8 cellular contexts compared by ENCODE assay signal in genomic region chr3:105368575-105369500, GRCh38. TPM values are rescaled to one million over a fixed set of nuclear protein-coding genes. Genes with fewer than 3 reads are reported as not detected.
DNase-seq lines count a peak whose midpoint lies in the region; ATAC-seq and TF ChIP-seq lines count a peak whose summit lies in the region.

No MANE protein-coding gene starts in this region.

- peaks cover 0 to 12% of the 10 kb centered on the region in 2 donors for H3K4me1 ChIP-seq in ascending aorta
- H3K4me1 ChIP-seq in iPS DF 6.9 (ENCODE audit: control insufficient read depth, insufficient read depth, low read length) = no peaks in the 10 kb centered on the region

- H3K9me3 ChIP-seq in ascending aorta = no peaks in the 10 kb centered on the region
- no peaks in the 10 kb centered on the region for H3K9me3 ChIP-seq in iPS DF 6.9 (ENCODE audit: control insufficient read depth, insufficient read depth, low read length)

- intact Hi-C loops in ascending aorta (cut with DNase I) = loop anchor here (2.0 to 10.0 kb wide), 7 partner anchors 148 to 1238 kb away; partner anchors contain the start of gene CBLB
- intact Hi-C loops in sciatic nerve (cut with DNase I) = no loop called here

- H3K36me3 ChIP-seq in ascending aorta = no peaks in the 10 kb centered on the region
- H3K36me3 ChIP-seq in iPS DF 6.9 (ENCODE audit: control insufficient read depth, insufficient read depth, low read length) = no peaks in the 10 kb centered on the region

- peaks cover 42% of the 10 kb centered on the region for H3K4me1 Mint-ChIP-seq in T-helper 2 cell treated with Interferon-gamma antibody and Interleukin-4, amounts not matched to agents 5 μg/mL and 100 μg/mL, for 36 hours (ENCODE audit: low read depth)

- peaks cover 22% of the 10 kb centered on the region for H3K27me3 Mint-ChIP-seq in T-helper 2 cell treated with Interferon-gamma antibody and Interleukin-4, amounts not matched to agents 5 μg/mL and 100 μg/mL, for 36 hours (ENCODE audit: low read depth)

- H3K27me3 ChIP-seq in ascending aorta (no peaks in the 10 kb centered on the region), iPS DF 6.9 (ENCODE audit: control insufficient read depth, insufficient read depth, low read length) (no peaks in the 10 kb centered on the region)

- H3K27ac Mint-ChIP-seq in T-helper 2 cell treated with Interferon-gamma antibody and Interleukin-4, amounts not matched to agents 5 μg/mL and 100 μg/mL, for 36 hours = peak overlapping the region; percentile 96

- H3K27ac ChIP-seq in ascending aorta (peak overlapping the region; percentile 91 to 96), iPS DF 6.9 (ENCODE audit: low read length) (no peak overlapping the region)

- H3K4me3 Mint-ChIP-seq in T-helper 2 cell treated with Interferon-gamma antibody and Interleukin-4, amounts not matched to agents 5 μg/mL and 100 μg/mL, for 36 hours = peak overlapping the region; percentile 94

- H3K4me3 ChIP-seq in GM12875 (ENCODE audit: low read depth, low read length) (peak overlapping the region; percentile 75), ascending aorta (peak overlapping the region; percentile 82 to 88), iPS DF 6.9 (ENCODE audit: low read length) (peak overlapping the region; percentile 59)

- no peaks in the 10 kb centered on the region for H3K36me3 Mint-ChIP-seq in T-helper 2 cell treated with Interferon-gamma antibody and Interleukin-4, amounts not matched to agents 5 μg/mL and 100 μg/mL, for 36 hours (ENCODE audit: low read depth)

- WGBS in iPS DF 6.9 (ENCODE audit: insufficient coverage, insufficient read length) = no CpG with 5 or more reads among the region's 45 CpGs

- TF ChIP-seq CTCF in GM12875 (IDR thresholded peaks at IDR 0.05; ENCODE audit: borderline replicate concordance, insufficient read depth, low read depth, low read length) (no peak), ascending aorta (IDR thresholded peaks at IDR 0.05) (no peak)

- no peaks in the 10 kb centered on the region for H3K9me3 Mint-ChIP-seq in T-helper 2 cell treated with Interferon-gamma antibody and Interleukin-4, amounts not matched to agents 5 μg/mL and 100 μg/mL, for 36 hours

- ATAC-seq in HG02610 (IDR thresholded peaks at IDR 0.05; ENCODE audit: unreplicated experiment) (peak; percentile 24), sciatic nerve (peak; percentile 25)

- DNase-seq in NCI-H1048 (lab: John Stamatoyannopoulos, UW) (peak; percentile 10), ascending aorta (ENCODE audit: low spot score in 2 of 2) (peak; percentile 22 to 71), iPS DF 6.9 (ENCODE audit: low read depth, low spot score) (no peak), sciatic nerve (ENCODE audit: low spot score) (peak; percentile 64), cerebellar cortex (ENCODE audit: low spot score) (no peak)
- peak; percentile 82 for DNase-seq in T-helper 2 cell treated with Interferon-gamma antibody and Interleukin-4, amounts not matched to agents 5 μg/mL and 100 μg/mL, for 36 hours (ENCODE audit: low spot score)

RNA-seq across cellular contexts. Expression of gene ALCAM, which starts 2.1 kb away (rescaled TPM):
- total RNA-seq in ascending aorta (26.1 TPM), sciatic nerve (39.0 TPM)

Comparison
In these comparisons a context has a peak if more than half of its experiments do, and no peak if none do; other contexts are left out.
1. DNase-seq: peak in NCI-H1048 (single experiment), T-helper 2 cell treated with Interferon-gamma antibody and Interleukin-4, amounts not matched to agents 5 μg/mL and 100 μg/mL, for 36 hours (single experiment), ascending aorta (2 of 2) and sciatic nerve (single experiment); none in iPS DF 6.9 (single experiment) and cerebellar cortex (single experiment).
2. Peak in every context shown above with its lines, with median percentiles within 50 percentile points of each other: H3K4me3 ChIP-seq.